8 cellular contexts compared by ENCODE assay signal in genomic region chr2:42359304-42359749, GRCh38. TPM values are rescaled to one million over a fixed set of nuclear protein-coding genes. Genes with fewer than 3 reads are reported as not detected.
DNase-seq lines count a peak whose midpoint lies in the region; ATAC-seq, FAIRE-seq and TF ChIP-seq lines count a peak whose summit lies in the region.

No MANE protein-coding gene starts in this region.

- no peaks in the 10 kb centered on the region for H3K27me3 Mint-ChIP-seq in activated CD4-positive, alpha-beta T cell treated with anti-CD3 and anti-CD28 coated beads for 36 hours
- H3K27me3 Mint-ChIP-seq in T-cell = no peaks in the 10 kb centered on the region
- H3K27me3 Mint-ChIP-seq in stimulated activated naive B cell treated with anti-CD40 and anti-IgM and Interleukin-4, amounts not matched to agents 10 μg/mL and 1 μg/mL and 100 μg/mL, for 72 hours = peaks cover 0 to 3% of the 10 kb centered on the region in 2 donors

- TF ChIP-seq POLR2A in GM18505 (IDR thresholded peaks at IDR 0.05; ENCODE audit: borderline replicate concordance, extremely low read depth, insufficient read depth, insufficient read length) = no peak

- peak overlapping the region; percentile 94 for H3K27ac Mint-ChIP-seq in activated CD4-positive, alpha-beta T cell treated with anti-CD3 and anti-CD28 coated beads for 36 hours
- H3K27ac Mint-ChIP-seq in T-cell = peak overlapping the region; percentile 98 to 100
- peak overlapping the region; percentile 99 for H3K27ac Mint-ChIP-seq in stimulated activated naive B cell treated with anti-CD40 and anti-IgM and Interleukin-4, amounts not matched to agents 10 μg/mL and 1 μg/mL and 100 μg/mL, for 72 hours

- CTCF ChIA-PET in activated CD4-positive, alpha-beta T cell treated with anti-CD3 and anti-CD28 coated beads for 36 hours (lab: Charles Lee) = interaction anchor here (1.5 kb wide), 1 partner anchor 264 kb away, joined by 5 read pairs; no protein-coding TSS in a partner anchor
- CTCF ChIA-PET in T-cell (lab: Charles Lee) = interaction anchor here in 1 of 2 donors (1.2 kb wide), 1 partner anchor 26 kb away, joined by 3 read pairs; no protein-coding TSS in a partner anchor

- H3K4me3 Mint-ChIP-seq in activated CD4-positive, alpha-beta T cell treated with anti-CD3 and anti-CD28 coated beads for 36 hours = peak overlapping the region; percentile 89
- peak overlapping the region; percentile 87 to 95 (median 88) for H3K4me3 Mint-ChIP-seq in T-cell
- peak overlapping the region; percentile 89 to 91 for H3K4me3 Mint-ChIP-seq in stimulated activated naive B cell treated with anti-CD40 and anti-IgM and Interleukin-4, amounts not matched to agents 10 μg/mL and 1 μg/mL and 100 μg/mL, for 72 hours

- peaks cover 22% of the 10 kb centered on the region for H3K36me3 Mint-ChIP-seq in activated CD4-positive, alpha-beta T cell treated with anti-CD3 and anti-CD28 coated beads for 36 hours (ENCODE audit: low read depth)
- peaks cover 18% of the 10 kb centered on the region for H3K36me3 Mint-ChIP-seq in T-cell
- peaks cover 9 to 16% of the 10 kb centered on the region in 2 donors for H3K36me3 Mint-ChIP-seq in stimulated activated naive B cell treated with anti-CD40 and anti-IgM and Interleukin-4, amounts not matched to agents 10 μg/mL and 1 μg/mL and 100 μg/mL, for 72 hours

- ATAC-seq in activated CD4-positive, alpha-beta T cell treated with anti-CD3 and anti-CD28 coated beads for 36 hours = no peak
- ATAC-seq in T-cell (replicated peaks in 1 of 4) (no peak), GM21619 (IDR thresholded peaks at IDR 0.05; ENCODE audit: unreplicated experiment) (no peak), GM18505 (IDR thresholded peaks at IDR 0.05; ENCODE audit: unreplicated experiment) (no peak)
- ATAC-seq in stimulated activated naive B cell treated with anti-CD40 and anti-IgM and Interleukin-4, amounts not matched to agents 10 μg/mL and 1 μg/mL and 100 μg/mL, for 72 hours (replicated peaks) = no peak

- DNase-seq in activated CD4-positive, alpha-beta T cell treated with anti-CD3 and anti-CD28 coated beads for 36 hours = no peak
- DNase-seq in activated CD4-positive, alpha-beta T cell treated with anti-CD3 and anti-CD28 coated beads, Interleukin-2, amount 50 U/mL, for 48 hours = no peak
- DNase-seq in T-cell = no peak
- DNase-seq in fibroblast of the conjunctiva (ENCODE audit: low read depth) = peak; percentile 27
- DNase-seq in stimulated activated naive B cell treated with anti-CD40 and anti-IgM and Interleukin-4, amounts not matched to agents 10 μg/mL and 1 μg/mL and 100 μg/mL, for 72 hours = no peak
- no peak for DNase-seq in RCC 7860 (ENCODE audit: low spot score)

- H3K4me1 Mint-ChIP-seq in activated CD4-positive, alpha-beta T cell treated with anti-CD3 and anti-CD28 coated beads for 36 hours = peaks cover 51% of the 10 kb centered on the region
- H3K4me1 Mint-ChIP-seq in T-cell = peaks cover 56 to 68% (median 64%) of the 10 kb centered on the region in 3 donors
- H3K4me1 Mint-ChIP-seq in stimulated activated naive B cell treated with anti-CD40 and anti-IgM and Interleukin-4, amounts not matched to agents 10 μg/mL and 1 μg/mL and 100 μg/mL, for 72 hours = peaks cover 35 to 62% of the 10 kb centered on the region in 2 donors

- intact Hi-C loops in activated CD4-positive, alpha-beta T cell treated with anti-CD3 and anti-CD28 coated beads for 36 hours (cut with DNase I, micrococcal nuclease) = no loop called here

- FAIRE-seq in RCC 7860 (lab: Jason Lieb, UNC) = no peak

- H3K9me3 Mint-ChIP-seq in activated CD4-positive, alpha-beta T cell treated with anti-CD3 and anti-CD28 coated beads for 36 hours (ENCODE audit: low read depth) = no peaks in the 10 kb centered on the region
- H3K9me3 Mint-ChIP-seq in T-cell = no peaks in the 10 kb centered on the region
- no peaks in the 10 kb centered on the region for H3K9me3 Mint-ChIP-seq in stimulated activated naive B cell treated with anti-CD40 and anti-IgM and Interleukin-4, amounts not matched to agents 10 μg/mL and 1 μg/mL and 100 μg/mL, for 72 hours

- POLR2A ChIA-PET in activated CD4-positive, alpha-beta T cell treated with anti-CD3 and anti-CD28 coated beads for 36 hours (lab: Charles Lee) = no interaction called here
- POLR2A ChIA-PET in T-cell (lab: Charles Lee) = interaction anchor here in 1 of 2 donors (0.6 kb wide), 1 partner anchor 61 kb away, joined by 3 read pairs; no protein-coding TSS in a partner anchor

RNA-seq across cellular contexts. Expression of gene COX7A2L, which starts 1.7 kb away (rescaled TPM):
- 100 to 1,000 TPM; 103 TPM for total RNA-seq in activated CD4-positive, alpha-beta T cell treated with anti-CD3 and anti-CD28 coated beads for 36 hours
- 10 to 100 TPM; 59.6 to 76.4 (median 72.6) TPM for total RNA-seq in T-cell
